22 cellular contexts compared by ENCODE assay signal in genomic region chr1:19274636-19275035, GRCh38. TPM values are rescaled to one million over a fixed set of nuclear protein-coding genes. Genes with fewer than 3 reads are reported as not detected.
"Had no signal": no experiment of that assay in that cellular context is flagged by ENCODE, and none has a peak within 500 bp of the region (broad histone marks: within the 10 kb centered on the region; RNA-seq: fewer than 3 reads in every experiment).

No MANE protein-coding gene starts in this region.

- H3K27me3 ChIP-seq: ovary, upper lobe of left lung had no signal

- ATAC-seq: sciatic nerve had no signal

- H3K9me3 ChIP-seq: ovary, thoracic aorta had no signal

- H3K4me3 ChIP-seq: ovary had no signal

- DNase-seq: activated CD4-positive, alpha-beta T cell treated with anti-CD3 and anti-CD28 coated beads for 48 hours; activated CD4-positive, CD25-positive, alpha-beta regulatory T cell; activated CD8-positive, alpha-beta T cell treated with anti-CD3 and anti-CD28 coated beads for 36 hours; activated naive CD4-positive, alpha-beta T cell; activated naive CD8-positive, alpha-beta T cell treated with anti-CD3 and anti-CD28 coated beads for 36 hours; activated T-cell treated with anti-CD3 and anti-CD28 coated beads, Interleukin-2, amount 50 U/mL, for 1 hour; anterior cingulate cortex; brain microvascular endothelial cell; central memory CD4-positive, alpha-beta T cell; effector CD4-positive, alpha-beta T cell; immature natural killer cell; kidney glomerular epithelial cell; mesendoderm; naive thymus-derived CD8-positive, alpha-beta T cell; ovary; stimulated activated CD4-positive, alpha-beta T cell treated with anti-CD3 and anti-CD28 coated beads, Interleukin-4, amount 100 ng/mL, for 24 hours; SW 1271; T-helper 2 cell had no signal

- H3K36me3 ChIP-seq: brain microvascular endothelial cell, ovary, thoracic aorta, upper lobe of left lung had no signal

- FAIRE-seq: colon had no signal

- H3K27ac ChIP-seq: brain microvascular endothelial cell, ovary, thoracic aorta, upper lobe of left lung had no signal

RNA-seq across cellular contexts. Expression of gene AKR7A3, which starts 13.9 kb away (rescaled TPM):
- polyA plus RNA-seq: immature natural killer cell had no signal
